30 cellular contexts compared by ENCODE assay signal in genomic region chr11:117286588-117286987, GRCh38.
"Had no signal": no experiment of that assay in that cellular context is flagged by ENCODE, and none has a peak within 500 bp of the region (broad histone marks: within the 10 kb centered on the region; RNA-seq: fewer than 3 reads in every experiment).

No MANE protein-coding gene starts in this region.

- H3K9me3 ChIP-seq: lower lobe of right lung, mucosa of descending colon, prostate gland, right atrium auricular region, stomach, thyroid gland, vagina had no signal

- H3K4me3 Mint-ChIP-seq: immature natural killer cell; mesothelial cell of epicardium; natural killer cell treated with Interleukin-12 subunit alpha and Interleukin-12 subunit beta and Interleukin-15 and Interleukin-18, amount 100 ng/mL, for 72 hours; neural progenitor cell had no signal

- H3K36me3 ChIP-seq: neural progenitor cell, prostate gland had no signal

- DNase-seq: dermis blood vessel endothelial cell; effector memory CD4-positive, alpha-beta T cell; hypothalamus; immature natural killer cell; islet precursor cell; kidney glomerular epithelial cell; left colon; left ventricle myocardium superior; lower lobe of right lung; mucosa of descending colon; naive B cell; stimulated activated CD4-positive, alpha-beta T cell treated with anti-CD3 and anti-CD28 coated beads, Interleukin-12 subunit alpha, Interleukin-12 subunit beta, amount 100 ng/mL, for 4 hours; stimulated activated CD4-positive, alpha-beta T cell treated with anti-CD3 and anti-CD28 coated beads, Interleukin-1b, Interleukin-23, amount 100 ng/mL, for 48 hours; stimulated activated CD4-positive, alpha-beta T cell treated with anti-CD3 and anti-CD28 coated beads, Interleukin-4, amount 100 ng/mL, for 1 hour; stimulated activated CD8-positive, alpha-beta memory T cell treated with anti-CD3 and anti-CD28 coated beads, Interleukin-4, amount 100 ng/mL, for 48 hours; stimulated activated naive CD4-positive, alpha-beta T cell; stomach; thyroid gland; trophoblast cell had no signal

- FAIRE-seq: frontal cortex had no signal

- H3K27me3 Mint-ChIP-seq: naive B cell; natural killer cell treated with Interleukin-12 subunit alpha and Interleukin-12 subunit beta and Interleukin-15 and Interleukin-18, amount 100 ng/mL, for 72 hours had no signal

- H3K9me3 Mint-ChIP-seq: immature natural killer cell; mesothelial cell of epicardium; natural killer cell treated with Interleukin-12 subunit alpha and Interleukin-12 subunit beta and Interleukin-15 and Interleukin-18, amount 100 ng/mL, for 72 hours; neural progenitor cell had no signal

- H3K4me3 ChIP-seq: coronary artery, lower lobe of right lung, mucosa of descending colon, neural progenitor cell, prostate gland, right atrium auricular region, smooth muscle cell, stomach, thyroid gland, vagina had no signal

- H3K27ac ChIP-seq: coronary artery, lower lobe of right lung, neural progenitor cell, parathyroid adenoma, prostate gland, right atrium auricular region, stomach, thyroid gland, vagina had no signal

- H3K9ac ChIP-seq: neural progenitor cell, parathyroid adenoma had no signal

- H3K27me3 ChIP-seq: neural progenitor cell, right atrium auricular region, stomach, thyroid gland, vagina had no signal

- H2AFZ ChIP-seq: neural progenitor cell, parathyroid adenoma had no signal

- ATAC-seq: left colon; left ventricle myocardium superior; mucosa of descending colon; natural killer cell treated with Interleukin-12 subunit alpha and Interleukin-12 subunit beta and Interleukin-15 and Interleukin-18, amount 100 ng/mL, for 72 hours; sciatic nerve had no signal

- H3K4me1 Mint-ChIP-seq: immature natural killer cell, naive B cell, neural progenitor cell had no signal

- H3K4me1 ChIP-seq: lower lobe of right lung, neural progenitor cell, parathyroid adenoma, prostate gland, right atrium auricular region, stomach, vagina had no signal

- H3K4me2 ChIP-seq: neural progenitor cell, smooth muscle cell had no signal

- H3K27ac Mint-ChIP-seq: mesothelial cell of epicardium; naive B cell; natural killer cell treated with Interleukin-12 subunit alpha and Interleukin-12 subunit beta and Interleukin-15 and Interleukin-18, amount 100 ng/mL, for 72 hours had no signal
